ENCODE assay signal across 30 cellular contexts in genomic region chr15:29701151-29701550, GRCh38.
"Had no signal": no experiment of that assay in that cellular context is flagged by ENCODE, and none has a peak within 500 bp of the region (broad histone marks: within the 10 kb centered on the region; RNA-seq: fewer than 3 reads in every experiment).

No MANE protein-coding gene starts in this region.

- H3K4me3 Mint-ChIP-seq: activated CD4-positive, alpha-beta memory T cell treated with anti-CD3 and anti-CD28 coated beads, Interleukin-2, amount 10 ng/mL, durations not matched to agents 7 days and 5 days; activated CD4-positive, alpha-beta T cell treated with anti-CD3 and anti-CD28 coated beads, Interleukin-2, amount 10 ng/mL, durations not matched to agents 7 days and 5 days; activated naive CD4-positive, alpha-beta T cell treated with anti-CD3 and anti-CD28 coated beads, Interleukin-2, amount 10 ng/mL, durations not matched to agents 7 days and 5 days; activated naive CD8-positive, alpha-beta T cell treated with anti-CD3 and anti-CD28 coated beads, Interleukin-2, amount 10 ng/mL, durations not matched to agents 7 days and 5 days; activated T-cell treated with anti-CD3 and anti-CD28 coated beads, Interleukin-2, amount 50 U/mL, for 24 hours; activated T-cell treated with anti-CD3 and anti-CD28 coated beads, Interleukin-2, amount 50 U/mL, for 72 hours; brain; endodermal cell; WTC11 had no signal

- H3K4me1 ChIP-seq: ascending aorta, breast epithelium, colonic mucosa, esophagus muscularis mucosa, gastrocnemius medialis had no signal

- H3K27ac Mint-ChIP-seq: activated CD4-positive, alpha-beta memory T cell treated with anti-CD3 and anti-CD28 coated beads, Interleukin-2, amount 10 ng/mL, durations not matched to agents 7 days and 5 days; activated CD4-positive, alpha-beta T cell treated with anti-CD3 and anti-CD28 coated beads, Interleukin-2, amount 10 ng/mL, durations not matched to agents 7 days and 5 days; activated naive CD4-positive, alpha-beta T cell treated with anti-CD3 and anti-CD28 coated beads, Interleukin-2, amount 10 ng/mL, durations not matched to agents 7 days and 5 days; activated naive CD4-positive, alpha-beta T cell treated with anti-CD3 and anti-CD28 coated beads, Interleukin-2, amount 50 U/mL, for 72 hours; activated naive CD8-positive, alpha-beta T cell treated with anti-CD3 and anti-CD28 coated beads, Interleukin-2, amount 10 ng/mL, durations not matched to agents 7 days and 5 days; activated T-cell treated with anti-CD3 and anti-CD28 coated beads, Interleukin-2, amount 50 U/mL, for 24 hours; activated T-cell treated with anti-CD3 and anti-CD28 coated beads, Interleukin-2, amount 50 U/mL, for 72 hours; brain; endodermal cell; WTC11 had no signal

- H3K27me3 ChIP-seq: ascending aorta, breast epithelium, cardiac muscle cell, colonic mucosa, esophagus muscularis mucosa, foreskin keratinocyte, gastrocnemius medialis had no signal

- H3K36me3 Mint-ChIP-seq: activated naive CD4-positive, alpha-beta T cell treated with anti-CD3 and anti-CD28 coated beads, Interleukin-2, amount 10 ng/mL, durations not matched to agents 7 days and 5 days; activated naive CD4-positive, alpha-beta T cell treated with anti-CD3 and anti-CD28 coated beads, Interleukin-2, amount 50 U/mL, for 72 hours; activated naive CD8-positive, alpha-beta T cell treated with anti-CD3 and anti-CD28 coated beads, Interleukin-2, amount 10 ng/mL, durations not matched to agents 7 days and 5 days had no signal

- H3K9me3 Mint-ChIP-seq: activated CD4-positive, alpha-beta memory T cell treated with anti-CD3 and anti-CD28 coated beads, Interleukin-2, amount 10 ng/mL, durations not matched to agents 7 days and 5 days; activated CD4-positive, alpha-beta T cell treated with anti-CD3 and anti-CD28 coated beads, Interleukin-2, amount 10 ng/mL, durations not matched to agents 7 days and 5 days; activated naive CD4-positive, alpha-beta T cell treated with anti-CD3 and anti-CD28 coated beads, Interleukin-2, amount 10 ng/mL, durations not matched to agents 7 days and 5 days; activated naive CD4-positive, alpha-beta T cell treated with anti-CD3 and anti-CD28 coated beads, Interleukin-2, amount 50 U/mL, for 72 hours; activated naive CD8-positive, alpha-beta T cell treated with anti-CD3 and anti-CD28 coated beads, Interleukin-2, amount 10 ng/mL, durations not matched to agents 7 days and 5 days; activated T-cell treated with anti-CD3 and anti-CD28 coated beads, Interleukin-2, amount 50 U/mL, for 24 hours; activated T-cell treated with anti-CD3 and anti-CD28 coated beads, Interleukin-2, amount 50 U/mL, for 72 hours; brain; endodermal cell; WTC11 had no signal

- ATAC-seq: activated naive CD4-positive, alpha-beta T cell treated with anti-CD3 and anti-CD28 coated beads, Interleukin-2, amount 50 U/mL, for 72 hours; activated T-cell treated with anti-CD3 and anti-CD28 coated beads, Interleukin-2, amount 50 U/mL, for 72 hours; foreskin keratinocyte; gastrocnemius medialis; WTC11 had no signal

- H3K9me3 ChIP-seq: ascending aorta, breast epithelium, colonic mucosa, esophagus muscularis mucosa, gastrocnemius medialis had no signal

- H3K27ac ChIP-seq: ascending aorta, breast epithelium, cardiac muscle cell, colonic mucosa, esophagus muscularis mucosa, foreskin keratinocyte, gastrocnemius medialis had no signal

- DNase-seq: activated CD4-positive, alpha-beta memory T cell treated with anti-CD3 and anti-CD28 coated beads, Interleukin-2, amount 10 ng/mL, durations not matched to agents 7 days and 5 days; activated CD4-positive, alpha-beta T cell treated with anti-CD3 and anti-CD28 coated beads for 1 hour; activated CD4-positive, alpha-beta T cell treated with anti-CD3 and anti-CD28 coated beads for 4 hours; activated CD4-positive, alpha-beta T cell treated with anti-CD3 and anti-CD28 coated beads, Interleukin-2, amount 10 ng/mL, durations not matched to agents 7 days and 5 days; activated CD4-positive, alpha-beta T cell treated with anti-CD3 and anti-CD28 coated beads, Interleukin-2, amount 50 U/mL, for 4 hours; activated CD8-positive, alpha-beta memory T cell treated with anti-CD3 and anti-CD28 coated beads, Interleukin-2, amount 50 U/mL, for 48 hours; activated gamma-delta T cell; activated naive CD4-positive, alpha-beta T cell; activated naive CD4-positive, alpha-beta T cell treated with anti-CD3 and anti-CD28 coated beads, Interleukin-2, amount 10 ng/mL, durations not matched to agents 7 days and 5 days; activated naive CD8-positive, alpha-beta T cell treated with anti-CD3 and anti-CD28 coated beads, Interleukin-2, amount 10 ng/mL, durations not matched to agents 7 days and 5 days; activated T-cell treated with anti-CD3 and anti-CD28 coated beads for 4 hours; activated T-cell treated with anti-CD3 and anti-CD28 coated beads, Interleukin-2, amount 50 U/mL, for 24 hours; activated T-cell treated with anti-CD3 and anti-CD28 coated beads, Interleukin-2, amount 50 U/mL, for 72 hours; central memory CD4-positive, alpha-beta T cell; cerebellar nuclear complex; colonic mucosa; effector CD8-positive, alpha-beta T cell; endodermal cell; erythroblast; foreskin keratinocyte; gastrocnemius medialis; glutamatergic neuron; T-helper 2 cell had no signal

- H3K27me3 Mint-ChIP-seq: activated naive CD4-positive, alpha-beta T cell treated with anti-CD3 and anti-CD28 coated beads, Interleukin-2, amount 10 ng/mL, durations not matched to agents 7 days and 5 days; activated naive CD8-positive, alpha-beta T cell treated with anti-CD3 and anti-CD28 coated beads, Interleukin-2, amount 10 ng/mL, durations not matched to agents 7 days and 5 days; activated T-cell treated with anti-CD3 and anti-CD28 coated beads, Interleukin-2, amount 50 U/mL, for 24 hours; brain had no signal

- H3K4me1 Mint-ChIP-seq: activated CD4-positive, alpha-beta memory T cell treated with anti-CD3 and anti-CD28 coated beads, Interleukin-2, amount 10 ng/mL, durations not matched to agents 7 days and 5 days; activated CD4-positive, alpha-beta T cell treated with anti-CD3 and anti-CD28 coated beads, Interleukin-2, amount 10 ng/mL, durations not matched to agents 7 days and 5 days; activated naive CD4-positive, alpha-beta T cell treated with anti-CD3 and anti-CD28 coated beads, Interleukin-2, amount 10 ng/mL, durations not matched to agents 7 days and 5 days; activated naive CD8-positive, alpha-beta T cell treated with anti-CD3 and anti-CD28 coated beads, Interleukin-2, amount 10 ng/mL, durations not matched to agents 7 days and 5 days; brain; endodermal cell had no signal

- H3K4me3 ChIP-seq: ascending aorta, breast epithelium, cardiac muscle cell, colonic mucosa, esophagus muscularis mucosa, gastrocnemius medialis had no signal
